In the genomic region with DNA sequence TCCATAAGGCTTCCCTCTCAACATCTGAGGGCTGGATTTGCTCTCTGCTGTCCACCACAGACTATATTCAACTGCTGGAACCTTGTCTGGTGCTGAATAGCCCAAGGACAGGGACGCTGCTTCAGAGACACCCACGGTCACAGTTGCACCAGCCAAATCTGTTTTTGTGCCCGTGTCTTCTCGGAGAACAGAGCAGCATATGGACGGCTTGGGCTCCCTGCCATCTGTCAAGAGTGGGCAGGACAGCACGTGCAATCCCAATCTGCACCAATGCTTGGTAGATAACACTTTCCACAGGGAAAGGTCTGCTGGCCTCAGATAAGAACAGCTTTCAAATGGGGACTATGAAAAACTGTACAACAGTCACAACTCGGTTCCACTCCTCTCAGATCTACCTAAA, we compare ENCODE assay signal across 19 cellular contexts.
A peak's percentile ranks its signal among the peaks of the same experiment; 100 is the strongest.
DNase-seq lines count a peak whose midpoint lies in the region.
"Had no signal": no experiment of that assay in that cellular context is flagged by ENCODE, and none has a peak within 500 bp of the region (broad histone marks: within the 10 kb centered on the region; RNA-seq: fewer than 3 reads in every experiment).

No MANE protein-coding gene starts in this region.

- DNase-seq in DMS 273 (lab: John Stamatoyannopoulos, UW; ENCODE audit: unreplicated experiment) (peak; percentile 94), NCI-H524 treated with DMSO at 0.1 percent for 48 hours (lab: John Stamatoyannopoulos, UW) (peak; percentile 62), cerebellum (ENCODE audit: low spot score) (peak; percentile 80), myocyte (ENCODE audit: low read depth) (peak; percentile 57), NCI-H510A (lab: John Stamatoyannopoulos, UW) (no peak), NCI-H2227 treated with DMSO at 0.1 percent for 48 hours (lab: John Stamatoyannopoulos, UW) (no peak), SKM-1 (lab: John Stamatoyannopoulos, UW; ENCODE audit: unreplicated experiment) (no peak)
- no peak for DNase-seq in activated CD4-positive, CD25-positive, alpha-beta regulatory T cell (lab: John Stamatoyannopoulos, UW)
- DNase-seq: activated CD4-positive, CD25-positive, alpha-beta regulatory T cell treated with anti-CD3 and anti-CD28 coated beads, Interleukin-2, amount 50 U/mL, for 72 hours; activated naive CD8-positive, alpha-beta T cell treated with anti-CD3 and anti-CD28 coated beads, Interleukin-2, amount 10 ng/mL, durations not matched to agents 7 days and 5 days; CD4-positive, alpha-beta T cell; DMS79 treated with DMSO at 0.1 percent for 48 hours; effector CD8-positive, alpha-beta T cell; mesenchymal stem cell; NCI-H1436; psoas muscle; spleen; T-helper 17 cell; tibial artery had no signal

Comparison
In these comparisons a context has a peak if more than half of its experiments do, and no peak if none do; other contexts are left out.
1. DNase-seq: peak in DMS 273 (single experiment), NCI-H524 treated with DMSO at 0.1 percent for 48 hours (single experiment), cerebellum (single experiment) and myocyte (single experiment); none in NCI-H510A (single experiment), NCI-H2227 treated with DMSO at 0.1 percent for 48 hours (single experiment), SKM-1 (single experiment) and activated CD4-positive, CD25-positive, alpha-beta regulatory T cell (0 of 4).